Comparison of ENCODE assay signal across 1 cellular context in genomic region chr6:149489967-149490366, GRCh38.
TF ChIP-seq lines count a peak whose summit lies in the region.

No MANE protein-coding gene starts in this region.

TF ChIP-seq in IMR-90, 13 proteins besides CTCF, POLR2A, EP300 and RAD21:
- TF ChIP-seq BHLHE40 (IDR thresholded peaks at IDR 0.05; ENCODE audit: low read depth, low read length) (no peak), USF2 (IDR thresholded peaks at IDR 0.05; ENCODE audit: low read depth, low read length) (no peak), SMC3 (IDR thresholded peaks at IDR 0.05; ENCODE audit: low read depth, low read length) (no peak), MAFK (IDR thresholded peaks at IDR 0.05; ENCODE audit: low read depth, low read length) (no peak), RFX5 (IDR thresholded peaks at IDR 0.05; ENCODE audit: low read depth, low read length) (no peak), ELK1 (IDR thresholded peaks at IDR 0.05; ENCODE audit: borderline replicate concordance, low read depth, low read length) (no peak), FOS (IDR thresholded peaks at IDR 0.05; ENCODE audit: low read depth, low read length) (no peak), NFE2L2 (IDR thresholded peaks at IDR 0.05; ENCODE audit: low read depth, low read length) (no peak), CEBPB (IDR thresholded peaks at IDR 0.05; ENCODE audit: low read depth, low read length) (no peak), MAZ (IDR thresholded peaks at IDR 0.05; ENCODE audit: borderline replicate concordance, low read depth, low read length) (no peak), RCOR1 (IDR thresholded peaks at IDR 0.05; ENCODE audit: insufficient replicate concordance, low read length) (no peak), MXI1 (IDR thresholded peaks at IDR 0.05; ENCODE audit: borderline replicate concordance, low read depth, low read length) (no peak), CHD1 (IDR thresholded peaks at IDR 0.05; ENCODE audit: low read depth, low read length) (no peak)
